In genomic region chr4:27387706-27388105, GRCh38 we compare ENCODE assay signal across 22 cellular contexts.
"Had no signal": no experiment of that assay in that cellular context is flagged by ENCODE, and none has a peak within 500 bp of the region (broad histone marks: within the 10 kb centered on the region; RNA-seq: fewer than 3 reads in every experiment).

No MANE protein-coding gene starts in this region.

- H3K4me3 ChIP-seq: pancreas, psoas muscle, right lobe of liver, sigmoid colon, stomach, thoracic aorta, thyroid gland, tibial nerve, upper lobe of left lung, vagina had no signal

- H3K4me1 ChIP-seq: pancreas, psoas muscle, right lobe of liver, sigmoid colon, stomach, thyroid gland, tibial nerve, upper lobe of left lung, vagina had no signal

- ATAC-seq: natural killer cell treated with Interleukin-12 subunit alpha and Interleukin-12 subunit beta and Interleukin-15 and Interleukin-18, amount 100 ng/mL, for 72 hours; pancreas; psoas muscle; right cardiac atrium; right lobe of liver; stimulated activated effector memory CD8-positive, alpha-beta T cell treated with anti-CD3 and anti-CD28 coated beads, Interleukin-12 subunit alpha, Interleukin-12 subunit beta, amount 100 ng/mL, for 72 hours had no signal

- H3K27me3 ChIP-seq: neutrophil, pancreas, right lobe of liver, sigmoid colon, stomach, thyroid gland, tibial nerve, upper lobe of left lung, vagina had no signal

- H3K36me3 ChIP-seq: neutrophil, pancreas, right lobe of liver, sigmoid colon, stomach, thoracic aorta, thyroid gland, tibial nerve, upper lobe of left lung, vagina had no signal

- H3K27ac ChIP-seq: neutrophil, pancreas, psoas muscle, right lobe of liver, sigmoid colon, stomach, thoracic aorta, thyroid gland, tibial nerve, upper lobe of left lung, vagina had no signal

- H3K9me3 ChIP-seq: neutrophil, pancreas, psoas muscle, right lobe of liver, sigmoid colon, stomach, thoracic aorta, thyroid gland, tibial nerve, upper lobe of left lung, vagina had no signal

- DNase-seq: nephron progenitor cell; pancreas; psoas muscle; right cardiac atrium; right lobe of liver; sigmoid colon; small intestine; stimulated activated CD4-positive, alpha-beta T cell treated with anti-CD3 and anti-CD28 coated beads, Interleukin-15, amount 100 ng/mL, for 24 hours; stimulated activated CD4-positive, alpha-beta T cell treated with anti-CD3 and anti-CD28 coated beads, Interleukin-2, amount 100 ng/mL, for 24 hours; stimulated activated CD4-positive, alpha-beta T cell treated with anti-CD3 and anti-CD28 coated beads, Interleukin-2, amount 100 ng/mL, for 48 hours; stimulated activated CD4-positive, alpha-beta T cell treated with anti-CD3 and anti-CD28 coated beads, Interleukin-4, amount 100 ng/mL, for 24 hours; stimulated activated naive B cell treated with anti-CD40 and anti-IgM and Interleukin-4, amounts not matched to agents 10 μg/mL and 1 μg/mL and 100 μg/mL, for 72 hours; stimulated activated naive CD4-positive, alpha-beta T cell treated with Interleukin-2 at 50 U/mL for 16 hours; stomach; thyroid gland; upper lobe of left lung had no signal
